8 cellular contexts compared by ENCODE assay signal in genomic region chr7:77247206-77247850, GRCh38. TPM values are rescaled to one million over a fixed set of nuclear protein-coding genes. Genes with fewer than 3 reads are reported as not detected.
DNase-seq lines count a peak whose midpoint lies in the region; ATAC-seq and TF ChIP-seq lines count a peak whose summit lies in the region.

No MANE protein-coding gene starts in this region.

- no peaks in the 10 kb centered on the region for H3K23me2 ChIP-seq in H9 (ENCODE audit: insufficient read length, low read depth, low read length, poor library complexity, severe bottlenecking)

- H3K79me1 ChIP-seq in H9 (ENCODE audit: insufficient read depth, low read depth, low read length, poor library complexity, severe bottlenecking) = no peaks in the 10 kb centered on the region

- H3T11ph ChIP-seq in H9 (ENCODE audit: low read length) = no peak overlapping the region

- H3K9ac ChIP-seq in H9 (ENCODE audit: extremely low read depth, insufficient read length, low read length) = no peak overlapping the region
- no peak overlapping the region for H3K9ac ChIP-seq in SK-N-MC (ENCODE audit: insufficient read length)

- no peak overlapping the region for H3K14ac ChIP-seq in H9 (ENCODE audit: insufficient read depth, low read length)

- H3K36me3 Mint-ChIP-seq in H9 (ENCODE audit: insufficient read depth in 1 of 3, low read depth in 3 of 3) = no peaks in the 10 kb centered on the region

- H3K79me2 ChIP-seq in H9 (ENCODE audit: insufficient read depth, low read length) = no peaks in the 10 kb centered on the region

- H3K23ac ChIP-seq in H9 (ENCODE audit: insufficient read length, low read depth, low read length) = no peak overlapping the region

- no peak overlapping the region for H4K8ac ChIP-seq in H9 (replicated peaks; ENCODE audit: insufficient read length, low read depth, low read length)

- H3K9me3 Mint-ChIP-seq in H9 = no peaks in the 10 kb centered on the region; a peak in 1 of 5 replicates

- ATAC-seq in heart right ventricle = peak in 4 of 8 donors; percentile 47 to 66 (median 60)

- no peaks in the 10 kb centered on the region for H3K27me3 Mint-ChIP-seq in H9 (ENCODE audit: low read depth)

- H2AK5ac ChIP-seq in H9 (ENCODE audit: insufficient read length, low read length) = no peak overlapping the region

- no peak overlapping the region for H3K4ac ChIP-seq in H9 (ENCODE audit: low read depth, low read length)

- H3K4me1 ChIP-seq in H9 (ENCODE audit: insufficient read depth, low read length) (peaks cover 3% of the 10 kb centered on the region; the same call in 1 of the 2 replicates), heart right ventricle (peaks cover 0 to 37% (median 15%) of the 10 kb centered on the region in 9 donors)

- peaks cover 9 to 15% of the 10 kb centered on the region in 2 experiments for H3K4me1 Mint-ChIP-seq in H9

- no peak overlapping the region for H4K5ac ChIP-seq in H9 (ENCODE audit: insufficient read length, low read depth, low read length)

- no peak overlapping the region for H2BK120ac ChIP-seq in H9 (ENCODE audit: low read depth, low read length, poor library complexity, severe bottlenecking)

- no peak overlapping the region for H2BK12ac ChIP-seq in H9 (ENCODE audit: insufficient read length, low read depth, low read length)

- no peak overlapping the region for H2BK20ac ChIP-seq in H9 (ENCODE audit: low read depth, low read length, poor library complexity, severe bottlenecking)

- DNase-seq in ELF-1 (ENCODE audit: low read depth, low spot score) (peak; percentile 23), H9 (peak; percentile 78), NCI-H1092 (lab: John Stamatoyannopoulos, UW) (peak; percentile 74), SK-N-MC (ENCODE audit: low read depth, low spot score) (peak; percentile 56), heart right ventricle (peak; percentile 61 to 74), retina (peak; percentile 8), foreskin melanocyte (no peak)
- DNase-seq in activated naive CD4-positive, alpha-beta T cell treated with Interleukin-2 at 50 U/mL for 16 hours = peak; percentile 89

- H2AFZ ChIP-seq in H9 (ENCODE audit: low read length) = no peak overlapping the region

- WGBS in H9 (ENCODE audit: extremely low coverage, insufficient read length, low lambda C conversion rate) = no CpG with 5 or more reads among the region's 3 CpGs
- WGBS in heart right ventricle, 2 donors = 37 to 40% methylated on average over 3 of the region's 3 CpGs

- H3K27ac ChIP-seq in H9 (ENCODE audit: insufficient read length, low read depth, low read length) = no peak overlapping the region
- no peak overlapping the region for H3K27ac ChIP-seq in SK-N-MC
- H3K27ac ChIP-seq in heart right ventricle = no peak overlapping the region

- no peak overlapping the region for H3K4me2 ChIP-seq in H9 (ENCODE audit: insufficient read depth, insufficient read length, low read length)

- H3K18ac ChIP-seq in H9 (ENCODE audit: insufficient read length, low read depth, low read length) = no peak overlapping the region

- no peak overlapping the region for H2BK5ac ChIP-seq in H9 (ENCODE audit: insufficient read length, low read length)

- no peak overlapping the region for H3K4me3 Mint-ChIP-seq in H9

- no peak overlapping the region for H2BK15ac ChIP-seq in H9 (ENCODE audit: low read depth, low read length)

- H3K27ac Mint-ChIP-seq in H9 = no peak overlapping the region

- H3K27me3 ChIP-seq in H9 (ENCODE audit: insufficient read depth, low read length) (no peaks in the 10 kb centered on the region), heart right ventricle (no peaks in the 10 kb centered on the region)

- H3K56ac ChIP-seq in H9 (ENCODE audit: insufficient read length, low read depth, low read length) = no peak overlapping the region

- H3K36me3 ChIP-seq in SK-N-MC (ENCODE audit: insufficient read depth, low read length) (no peaks in the 10 kb centered on the region), heart right ventricle (peaks cover 0 to 3% (median 0%) of the 10 kb centered on the region in 9 donors)

- TF ChIP-seq CTCF in H9 (conservative IDR thresholded peaks at IDR 0.05) (peak; percentile 93), heart right ventricle (IDR thresholded peaks at IDR 0.05) (peak; percentile 50 to 93 (median 80))

- intact Hi-C loops in heart right ventricle (cut with DNase I) = loop anchor here in 9 of 10 donors (5.0 to 10.0 kb wide), 5 partner anchors 77 to 123 kb away; partner anchors contain the start of gene CCDC146 (in 3 of the 9)

- H4K20me1 ChIP-seq in H9 (ENCODE audit: control insufficient read depth, insufficient read depth, insufficient read length) = no peaks in the 10 kb centered on the region

- H4K91ac ChIP-seq in H9 (ENCODE audit: insufficient read length, low read depth, low read length) = no peak overlapping the region

- no peaks in the 10 kb centered on the region for H3K9me3 ChIP-seq in H9 (ENCODE audit: control insufficient read depth, low read depth, low read length)
- H3K9me3 ChIP-seq in SK-N-MC (ENCODE audit: low read depth, low read length) = no peaks in the 10 kb centered on the region
- H3K9me3 ChIP-seq in heart right ventricle = no peaks in the 10 kb centered on the region

- H3K4me3 ChIP-seq in SK-N-MC (no peak overlapping the region), heart right ventricle (no peak overlapping the region)

RNA-seq across cellular contexts. Expression of gene FGL2, which starts 47.7 kb away (rescaled TPM):
- total RNA-seq in H9 (2021) (not detected in 2 replicates), heart right ventricle (10 to 100 TPM in 5 of 10 donors, 1 to 10 TPM in 5; 5.8 to 41.3 (median 10.1) TPM)
- 1 to 10 TPM; 3.4 to 4.5 TPM for polyA plus RNA-seq in heart right ventricle
